In genomic region chr20:62794007-62794724, GRCh38 we compare ENCODE assay signal across 8 cellular contexts. TPM values are rescaled to one million over a fixed set of nuclear protein-coding genes. Genes with fewer than 3 reads are reported as not detected.
A peak's percentile ranks its signal among the peaks of the same experiment; 100 is the strongest.
DNase-seq lines count a peak whose midpoint lies in the region; ATAC-seq, FAIRE-seq and TF ChIP-seq lines count a peak whose summit lies in the region.

No MANE protein-coding gene starts in this region.

- H3K4me2 ChIP-seq in keratinocyte (ENCODE audit: control insufficient read depth, extremely low read depth, insufficient read depth, low read depth, low read length), result peak overlapping the region; percentile 85

- peak overlapping the region; percentile 81 for H2AFZ ChIP-seq in keratinocyte (ENCODE audit: control insufficient read depth, low read length)

- dilution Hi-C loops in keratinocyte (cut with MboI; ENCODE audit: extremely low pct_ligation_motif_present, low sequenced_read_pairs), result no loop called here

- H3K9ac ChIP-seq in keratinocyte (ENCODE audit: control insufficient read depth, extremely low read depth, insufficient read depth, low read length), result peak overlapping the region; percentile 60

- H4K20me1 ChIP-seq in keratinocyte (ENCODE audit: control insufficient read depth, extremely low read depth, insufficient read depth, low read length), result no peaks in the 10 kb centered on the region

- peaks cover 34% of the 10 kb centered on the region for H3K4me1 ChIP-seq in keratinocyte (ENCODE audit: control insufficient read depth, extremely low read depth, insufficient read depth, low read length)

- no peaks in the 10 kb centered on the region for H3K27me3 ChIP-seq in keratinocyte (ENCODE audit: control insufficient read depth, extremely low read depth, insufficient read depth, low read length)

- peak; percentile 79 for DNase-seq in AG09309 (ENCODE audit: low read depth)
- DNase-seq in NCI-H2227 treated with DMSO at 0.1 percent for 48 hours (lab: John Stamatoyannopoulos, UW), result peak; percentile 89
- peak; percentile 91 to 98 (median 94) for DNase-seq in activated CD4-positive, CD25-positive, alpha-beta regulatory T cell (lab: John Stamatoyannopoulos, UW)
- peak; percentile 88 for DNase-seq in central memory CD4-positive, alpha-beta T cell
- no peak for DNase-seq in keratinocyte (ENCODE audit: low read depth, low spot score)
- DNase-seq in stimulated activated CD4-positive, alpha-beta T cell treated with anti-CD3 and anti-CD28 coated beads, Interleukin-12 subunit alpha, Interleukin-12 subunit beta, amount 100 ng/mL, for 4 hours, result peak; percentile 90

- TF ChIP-seq CTCF in AG09309 (IDR thresholded peaks at IDR 0.05; ENCODE audit: control insufficient read depth, insufficient read depth, low read depth, low read length, missing control alignments), result no peak
- TF ChIP-seq CTCF in keratinocyte (optimal IDR thresholded peaks at IDR 0.05 in 1 of 3, IDR thresholded peaks at IDR 0.05 in 1 of 3, conservative IDR thresholded peaks at IDR 0.05 in 1 of 3; ENCODE audit: extremely low read depth in 1 of 3, insufficient read depth in 2 of 3, low read length in 3 of 3), result no peak

- H3K4me3 ChIP-seq in AG09309 (ENCODE audit: control insufficient read depth, low read depth, low read length), result peak overlapping the region; percentile 66
- peak overlapping the region; percentile 28 to 56 (median 51) for H3K4me3 ChIP-seq in keratinocyte (ENCODE audit: control insufficient read depth in 2 of 3, extremely low read depth in 1 of 3, insufficient read depth in 2 of 3, low read depth in 1 of 3, low read length in 3 of 3)

- no peak for FAIRE-seq in keratinocyte (lab: Jason Lieb, UNC)

- peaks cover 11% of the 10 kb centered on the region in 2 experiments for H3K36me3 ChIP-seq in keratinocyte (ENCODE audit: control insufficient read depth in 2 of 2, extremely low read depth in 1 of 2, insufficient read depth in 2 of 2, low read length in 2 of 2)

- H3K9me3 ChIP-seq in keratinocyte (ENCODE audit: control insufficient read depth, low read depth, low read length), result no peaks in the 10 kb centered on the region

- ATAC-seq in GM19023 (IDR thresholded peaks at IDR 0.05; ENCODE audit: unreplicated experiment), result peak; percentile 57
- peak; percentile 64 for ATAC-seq in HG03175 (IDR thresholded peaks at IDR 0.05; ENCODE audit: unreplicated experiment)

- H3K79me2 ChIP-seq in keratinocyte (ENCODE audit: control insufficient read depth, insufficient read depth, low read length), result peaks cover 13% of the 10 kb centered on the region

- peak overlapping the region; percentile 61 for H3K27ac ChIP-seq in keratinocyte (ENCODE audit: control insufficient read depth, insufficient read depth, low read length)

- peaks cover 3% of the 10 kb centered on the region for H3K9me1 ChIP-seq in keratinocyte (ENCODE audit: control insufficient read depth, extremely low read depth, insufficient read depth, low read length)

RNA-seq across cellular contexts. Expression of gene MRGBP, which starts 2.1 kb away (rescaled TPM):
- 12.3 to 15.6 TPM (median 15.0 TPM) in 3 replicates for polyA plus RNA-seq in keratinocyte
- 5.1 TPM for polyA plus RNA-seq in keratinocyte (2011; ENCODE audit: low read depth)
- 10.0 and 15.3 TPM in 2 replicates for polyA plus RNA-seq in keratinocyte (2011; cell fraction: cytosol; rRNA removed)
- 12.3 and 13.1 TPM in 2 replicates for polyA plus RNA-seq in keratinocyte (2011; cell fraction: nucleus; rRNA removed)
- polyA plus RNA-seq in keratinocyte (2012; ENCODE audit: low replicate concordance), result 9.0 and 16.4 TPM in 2 replicates
- polyA minus RNA-seq in keratinocyte, result 8.1 to 12.9 TPM (median 8.4 TPM) in 3 replicates
- 12.9 TPM for polyA minus RNA-seq in keratinocyte (2011; cell fraction: cytosol; rRNA and poly(A)+ RNA removed)
- polyA minus RNA-seq in keratinocyte (2011; cell fraction: nucleus; rRNA and poly(A)+ RNA removed), result 3.9 TPM in 2 replicates

RNA-seq across cellular contexts. Expression of gene OGFR, which starts 10.5 kb away (rescaled TPM):
- polyA plus RNA-seq in keratinocyte, result 29.8 to 39.8 TPM (median 31.5 TPM) in 3 replicates
- polyA plus RNA-seq in keratinocyte (2011; ENCODE audit: low read depth), result 12.8 TPM
- polyA plus RNA-seq in keratinocyte (2011; cell fraction: cytosol; rRNA removed), result 17.3 and 32.5 TPM in 2 replicates
- polyA plus RNA-seq in keratinocyte (2011; cell fraction: nucleus; rRNA removed), result 43.7 and 47.3 TPM in 2 replicates
- polyA plus RNA-seq in keratinocyte (2012; ENCODE audit: low replicate concordance), result 10.9 and 37.3 TPM in 2 replicates
- 17.8 to 29.0 TPM (median 26.5 TPM) in 3 replicates for polyA minus RNA-seq in keratinocyte
- 44.1 TPM for polyA minus RNA-seq in keratinocyte (2011; cell fraction: cytosol; rRNA and poly(A)+ RNA removed)
- polyA minus RNA-seq in keratinocyte (2011; cell fraction: nucleus; rRNA and poly(A)+ RNA removed), result 20.3 and 22.1 TPM in 2 replicates

RNA-seq across cellular contexts. Expression of gene COL9A3, which starts 22.7 kb away (rescaled TPM):
- 2.7 to 4.8 TPM (median 3.6 TPM) in 3 replicates for polyA plus RNA-seq in keratinocyte
- polyA plus RNA-seq in keratinocyte (2011; ENCODE audit: low read depth), result 0.36 TPM
- 1.7 and 3.6 TPM in 2 replicates for polyA plus RNA-seq in keratinocyte (2011; cell fraction: cytosol; rRNA removed)
- polyA plus RNA-seq in keratinocyte (2011; cell fraction: nucleus; rRNA removed), result 2.0 and 2.6 TPM in 2 replicates
- polyA plus RNA-seq in keratinocyte (2012; ENCODE audit: low replicate concordance), result 1.5 and 7.3 TPM in 2 replicates
- polyA minus RNA-seq in keratinocyte, result 0.23 to 0.61 TPM in 2 of 3 replicates, not detected in the other
- polyA minus RNA-seq in keratinocyte (2011; cell fraction: cytosol; rRNA and poly(A)+ RNA removed), result 5.4 TPM
- 0.47 and 0.84 TPM in 2 replicates for polyA minus RNA-seq in keratinocyte (2011; cell fraction: nucleus; rRNA and poly(A)+ RNA removed)
